Comparison of ENCODE assay signal across 9 cellular contexts in the genomic region with DNA sequence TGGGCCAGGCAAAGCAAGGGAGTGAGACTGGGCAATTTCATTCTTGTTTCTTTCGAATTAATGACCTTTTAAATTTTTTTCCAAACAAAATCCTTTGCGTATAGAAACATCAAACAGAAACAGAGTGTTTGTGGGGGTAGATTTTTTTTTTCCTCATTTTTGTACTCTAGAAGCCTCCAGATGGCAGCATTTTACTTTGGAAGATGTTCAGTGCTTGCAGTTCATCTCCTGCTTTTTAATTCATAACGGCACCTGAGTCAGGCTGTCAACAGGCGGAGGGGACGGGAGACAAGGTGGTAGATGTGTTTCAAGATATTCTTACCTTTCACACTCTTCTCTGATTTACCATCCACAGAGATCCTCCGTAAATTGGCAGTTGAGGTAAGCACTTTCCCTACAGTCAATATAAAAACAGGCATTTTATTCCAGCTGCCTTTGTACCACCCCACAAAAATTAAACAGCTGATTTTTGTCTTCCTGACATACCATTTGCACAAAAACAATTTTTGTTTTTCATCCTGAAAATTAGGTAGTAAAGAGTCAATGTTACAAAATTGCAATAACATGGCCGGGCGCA.
A peak's percentile ranks its signal among the peaks of the same experiment; 100 is the strongest.
DNase-seq lines count a peak whose midpoint lies in the region; ATAC-seq and TF ChIP-seq lines count a peak whose summit lies in the region.
"Had no signal": no experiment of that assay in that cellular context is flagged by ENCODE, and none has a peak within 500 bp of the region (broad histone marks: within the 10 kb centered on the region; RNA-seq: fewer than 3 reads in every experiment).

No MANE protein-coding gene starts in this region.

- ATAC-seq in lung (ENCODE audit: insufficient read depth, low FRiP score), result no peak
- no peak for ATAC-seq in activated CD4-positive, alpha-beta T cell treated with anti-CD3 and anti-CD28 coated beads for 36 hours

- H3K4me1 Mint-ChIP-seq in activated CD4-positive, alpha-beta T cell treated with anti-CD3 and anti-CD28 coated beads for 36 hours, result no peaks in the 10 kb centered on the region
- H3K4me1 Mint-ChIP-seq: stimulated activated naive B cell treated with anti-CD40 and anti-IgM and Interleukin-4, amounts not matched to agents 10 μg/mL and 1 μg/mL and 100 μg/mL, for 72 hours had no signal

- no peaks in the 10 kb centered on the region for H3K79me2 ChIP-seq in Loucy (ENCODE audit: insufficient read depth, low read length)

- H3K36me3 ChIP-seq in Loucy (ENCODE audit: insufficient read depth, low read length) (no peaks in the 10 kb centered on the region), lung (ENCODE audit: control insufficient read depth in 2 of 2, insufficient read depth in 2 of 2, low read length in 2 of 2) (no peaks in the 10 kb centered on the region), right atrium auricular region (no peaks in the 10 kb centered on the region)

- H3K27ac ChIP-seq in lung (ENCODE audit: low read depth in 1 of 2, low read length in 1 of 2) (no peak overlapping the region), right atrium auricular region (no peak overlapping the region)

- CTCF ChIA-PET in activated CD4-positive, alpha-beta T cell treated with anti-CD3 and anti-CD28 coated beads for 36 hours (lab: Charles Lee), result no interaction called here

- 45 to 50% methylated on average over 8 of the region's 8 CpGs for WGBS in lung, 2 donors

- TF ChIP-seq CTCF in GM13976 (IDR thresholded peaks at IDR 0.05; ENCODE audit: borderline replicate concordance, control extremely low read depth, extremely low read depth, insufficient read depth, missing control alignments), result peak; percentile 25
- peak; percentile 58 for TF ChIP-seq CTCF in Loucy (conservative IDR thresholded peaks at IDR 0.05; ENCODE audit: low read length)
- peak; percentile 38 for TF ChIP-seq CTCF in astrocyte of the cerebellum (IDR thresholded peaks at IDR 0.05; ENCODE audit: low read depth, low read length, missing control alignments)
- TF ChIP-seq CTCF in lung (IDR thresholded peaks at IDR 0.05; ENCODE audit: control extremely low read depth, extremely low read depth), result peak; percentile 2
- TF ChIP-seq CTCF in right atrium auricular region (IDR thresholded peaks at IDR 0.05), result peak in 1 of 2 donors; percentile 54

- intact Hi-C loops in activated CD4-positive, alpha-beta T cell treated with anti-CD3 and anti-CD28 coated beads for 36 hours (cut with DNase I, micrococcal nuclease), result no loop called here

- peak; percentile 36 for DNase-seq in ACHN
- DNase-seq in GM13976 (ENCODE audit: low spot score), result peak; percentile 23
- peak; percentile 1 for DNase-seq in astrocyte of the cerebellum (ENCODE audit: low read depth)
- no peak for DNase-seq in lung (ENCODE audit: low spot score)
- no peak for DNase-seq in NK-92 (lab: John Stamatoyannopoulos, UW; ENCODE audit: unreplicated experiment)
- DNase-seq in activated CD4-positive, alpha-beta T cell treated with anti-CD3 and anti-CD28 coated beads for 36 hours, result no peak
- no peak for DNase-seq in right atrium auricular region (ENCODE audit: low spot score)
- DNase-seq: stimulated activated naive B cell treated with anti-CD40 and anti-IgM and Interleukin-4, amounts not matched to agents 10 μg/mL and 1 μg/mL and 100 μg/mL, for 72 hours had no signal

- no peaks in the 10 kb centered on the region for H3K9me2 ChIP-seq in Loucy (replicated peaks; ENCODE audit: low read depth, low read length)

- H3K4me3 ChIP-seq in Loucy (ENCODE audit: low read length, poor library complexity, severe bottlenecking) (no peak overlapping the region), astrocyte of the cerebellum (ENCODE audit: low read depth, low read length) (no peak overlapping the region), lung (no peak overlapping the region), right atrium auricular region (no peak overlapping the region)

- no peak overlapping the region for H3K27ac Mint-ChIP-seq in activated CD4-positive, alpha-beta T cell treated with anti-CD3 and anti-CD28 coated beads for 36 hours
- H3K27ac Mint-ChIP-seq: stimulated activated naive B cell treated with anti-CD40 and anti-IgM and Interleukin-4, amounts not matched to agents 10 μg/mL and 1 μg/mL and 100 μg/mL, for 72 hours had no signal

- H3F3A ChIP-seq in Loucy (ENCODE audit: low read depth), result no peaks in the 10 kb centered on the region

- H4K20me1 ChIP-seq in Loucy (ENCODE audit: insufficient read depth, low read length, poor library complexity, severe bottlenecking), result no peaks in the 10 kb centered on the region

- H3K36me3 Mint-ChIP-seq in activated CD4-positive, alpha-beta T cell treated with anti-CD3 and anti-CD28 coated beads for 36 hours (ENCODE audit: low read depth), result no peaks in the 10 kb centered on the region
- H3K36me3 Mint-ChIP-seq: stimulated activated naive B cell treated with anti-CD40 and anti-IgM and Interleukin-4, amounts not matched to agents 10 μg/mL and 1 μg/mL and 100 μg/mL, for 72 hours had no signal

- H3K9ac ChIP-seq in Loucy (ENCODE audit: low read depth, low read length, poor library complexity, severe bottlenecking), result no peak overlapping the region

- H3K27me3 Mint-ChIP-seq in activated CD4-positive, alpha-beta T cell treated with anti-CD3 and anti-CD28 coated beads for 36 hours, result peaks cover 7% of the 10 kb centered on the region

- peak overlapping the region; percentile 60; the same call in 1 of the 2 replicates for H2AFZ ChIP-seq in Loucy (ENCODE audit: low read length)

- no peak overlapping the region for H3K4me2 ChIP-seq in Loucy (ENCODE audit: low read depth, low read length, poor library complexity, severe bottlenecking)

- H3K4me3 Mint-ChIP-seq in activated CD4-positive, alpha-beta T cell treated with anti-CD3 and anti-CD28 coated beads for 36 hours, result no peak overlapping the region
- H3K4me3 Mint-ChIP-seq: stimulated activated naive B cell treated with anti-CD40 and anti-IgM and Interleukin-4, amounts not matched to agents 10 μg/mL and 1 μg/mL and 100 μg/mL, for 72 hours had no signal

- no peaks in the 10 kb centered on the region for H3K9me3 Mint-ChIP-seq in activated CD4-positive, alpha-beta T cell treated with anti-CD3 and anti-CD28 coated beads for 36 hours (ENCODE audit: low read depth)
- H3K9me3 Mint-ChIP-seq: stimulated activated naive B cell treated with anti-CD40 and anti-IgM and Interleukin-4, amounts not matched to agents 10 μg/mL and 1 μg/mL and 100 μg/mL, for 72 hours had no signal

- POLR2A ChIA-PET in activated CD4-positive, alpha-beta T cell treated with anti-CD3 and anti-CD28 coated beads for 36 hours (lab: Charles Lee), result no interaction called here

- H3K9me3 ChIP-seq in Loucy (ENCODE audit: insufficient read depth, low read depth, low read length) (no peaks in the 10 kb centered on the region), lung (ENCODE audit: control insufficient read depth in 2 of 2, insufficient read depth in 1 of 2, low read length in 1 of 2) (no peaks in the 10 kb centered on the region), right atrium auricular region (no peaks in the 10 kb centered on the region)

- H3K4me1 ChIP-seq in Loucy (ENCODE audit: insufficient read depth, low read length, poor library complexity, severe bottlenecking) (peaks cover 4% of the 10 kb centered on the region), lung (ENCODE audit: control insufficient read depth in 2 of 2, insufficient read depth in 2 of 2, low read length in 2 of 2) (peaks cover 0 to 3% of the 10 kb centered on the region in 2 donors), right atrium auricular region (no peaks in the 10 kb centered on the region)

- in situ Hi-C loops in ACHN (cut with HindIII; ENCODE audit: low pct_ligation_motif_present, low pct_unique_long_range_greater_than_20kb, low sequenced_read_pairs), result no loop called here
- in situ Hi-C loops in GM13976 (cut with MboI; ENCODE audit: low sequenced_read_pairs, unreplicated experiment), result no loop called here
- in situ Hi-C loops in astrocyte of the cerebellum (cut with HindIII; ENCODE audit: low sequenced_read_pairs), result no loop called here

- H3K27me3 ChIP-seq in Loucy (ENCODE audit: insufficient read depth, low read length, poor library complexity, severe bottlenecking), result no peaks in the 10 kb centered on the region
- no peaks in the 10 kb centered on the region for H3K27me3 ChIP-seq in lung (ENCODE audit: control insufficient read depth, insufficient read depth)
- no peaks in the 10 kb centered on the region for H3K27me3 ChIP-seq in right atrium auricular region

Comparison
In these comparisons a context has a peak if more than half of its experiments do, and no peak if none do; other contexts are left out.
1. DNase-seq: peak in ACHN (single experiment), GM13976 (single experiment) and astrocyte of the cerebellum (single experiment); none in lung (single experiment), NK-92 (single experiment), activated CD4-positive, alpha-beta T cell treated with anti-CD3 and anti-CD28 coated beads for 36 hours (single experiment) and right atrium auricular region (single experiment).